19 cellular contexts compared by ENCODE assay signal in the genomic region with DNA sequence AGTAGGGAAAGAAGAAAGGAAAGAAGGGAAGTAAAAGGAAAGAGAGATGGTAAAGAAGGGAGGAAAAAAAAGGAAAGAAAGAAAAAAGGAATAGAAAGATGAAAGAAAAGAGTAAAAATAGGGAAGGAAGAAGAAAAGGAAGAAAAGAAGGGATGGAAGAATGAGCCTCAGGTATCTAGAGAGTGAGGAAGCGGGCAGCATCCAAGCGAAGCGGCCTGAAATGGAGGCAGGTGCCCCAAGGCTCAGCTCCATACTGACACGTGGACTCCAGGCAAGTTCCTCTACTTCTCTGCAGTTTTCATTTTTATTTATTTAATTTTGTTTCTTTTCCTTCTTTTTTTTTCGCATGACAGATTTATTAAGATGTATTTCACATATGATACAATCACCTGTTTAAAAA.
DNase-seq lines count a peak whose midpoint lies in the region; ATAC-seq, FAIRE-seq and TF ChIP-seq lines count a peak whose summit lies in the region.
"Had no signal": no experiment of that assay in that cellular context is flagged by ENCODE, and none has a peak within 500 bp of the region (broad histone marks: within the 10 kb centered on the region; RNA-seq: fewer than 3 reads in every experiment).

No MANE protein-coding gene starts in this region.

- H2AFZ ChIP-seq in K562 (ENCODE audit: low read depth, low read length) (no peak overlapping the region), mesenchymal stem cell (ENCODE audit: low read depth, low read length) (no peak overlapping the region)

- H3K14ac ChIP-seq in mesenchymal stem cell (ENCODE audit: low read length in 2 of 2), result no peak overlapping the region

- no peak overlapping the region for H4K8ac ChIP-seq in mesenchymal stem cell (ENCODE audit: low read length)

- intact Hi-C loops in activated CD8-positive, alpha-beta T cell treated with anti-CD3 and anti-CD28 coated beads for 36 hours (cut with micrococcal nuclease), result no loop called here
- intact Hi-C loops in K562 (cut with micrococcal nuclease), result no loop called here

- H3K9me3 Mint-ChIP-seq in activated CD8-positive, alpha-beta T cell treated with anti-CD3 and anti-CD28 coated beads, Interleukin-2, amount 10 ng/mL, durations not matched to agents 7 days and 5 days (ENCODE audit: insufficient read depth), result no peaks in the 10 kb centered on the region
- no peaks in the 10 kb centered on the region for H3K9me3 Mint-ChIP-seq in activated CD8-positive, alpha-beta T cell treated with anti-CD3 and anti-CD28 coated beads for 36 hours
- H3K9me3 Mint-ChIP-seq in stimulated activated naive CD8-positive, alpha-beta T cell treated with anti-CD3 and anti-CD28 coated beads, Interleukin-15, Interleukin-2, amounts not matched to agents 100 ng/mL and 50 ng/mL, for 24 hours, result no peaks in the 10 kb centered on the region
- H3K9me3 Mint-ChIP-seq in stimulated activated effector memory CD8-positive, alpha-beta T cell treated with anti-CD3 and anti-CD28 coated beads, Interleukin-12 subunit alpha, Interleukin-12 subunit beta, amount 100 ng/mL, for 72 hours, result no peaks in the 10 kb centered on the region

- H3K4ac ChIP-seq in mesenchymal stem cell (ENCODE audit: low read depth in 1 of 2, low read length in 2 of 2), result no peak overlapping the region

- H3K27me3 Mint-ChIP-seq in activated CD8-positive, alpha-beta T cell treated with anti-CD3 and anti-CD28 coated beads, Interleukin-2, amount 10 ng/mL, durations not matched to agents 7 days and 5 days (ENCODE audit: low read depth), result no peaks in the 10 kb centered on the region
- no peaks in the 10 kb centered on the region for H3K27me3 Mint-ChIP-seq in activated CD8-positive, alpha-beta T cell treated with anti-CD3 and anti-CD28 coated beads for 36 hours
- no peaks in the 10 kb centered on the region for H3K27me3 Mint-ChIP-seq in stimulated activated naive CD8-positive, alpha-beta T cell treated with anti-CD3 and anti-CD28 coated beads, Interleukin-15, Interleukin-2, amounts not matched to agents 100 ng/mL and 50 ng/mL, for 24 hours

- in situ Hi-C loops in K562 (cut with MboI), result no loop called here

- peaks cover 52% of the 10 kb centered on the region for H3K36me3 Mint-ChIP-seq in activated CD8-positive, alpha-beta T cell treated with anti-CD3 and anti-CD28 coated beads, Interleukin-2, amount 10 ng/mL, durations not matched to agents 7 days and 5 days (ENCODE audit: low read depth)
- peaks cover 21% of the 10 kb centered on the region for H3K36me3 Mint-ChIP-seq in activated CD8-positive, alpha-beta T cell treated with anti-CD3 and anti-CD28 coated beads for 36 hours (ENCODE audit: low read depth)
- peaks cover 15% of the 10 kb centered on the region for H3K36me3 Mint-ChIP-seq in stimulated activated naive CD8-positive, alpha-beta T cell treated with anti-CD3 and anti-CD28 coated beads, Interleukin-15, Interleukin-2, amounts not matched to agents 100 ng/mL and 50 ng/mL, for 24 hours (ENCODE audit: low read depth)
- peaks cover 53% of the 10 kb centered on the region for H3K36me3 Mint-ChIP-seq in stimulated activated effector memory CD8-positive, alpha-beta T cell treated with anti-CD3 and anti-CD28 coated beads, Interleukin-12 subunit alpha, Interleukin-12 subunit beta, amount 100 ng/mL, for 72 hours

- H3K27ac ChIP-seq in K562 (ENCODE audit: extremely low read depth, low read depth, low read length) (no peak overlapping the region), mesenchymal stem cell (ENCODE audit: low read length, poor library complexity, severe bottlenecking) (no peak overlapping the region)

- no peaks in the 10 kb centered on the region for H4K20me1 ChIP-seq in K562 (replicated peaks; ENCODE audit: control insufficient read depth, insufficient read depth, low read length)

- no peak for TF ChIP-seq RAD21 in K562 (CRISPR knock-in tag; conservative IDR thresholded peaks at IDR 0.05 in 1 of 2, IDR thresholded peaks at IDR 0.05 in 1 of 2)

- H3K4me1 ChIP-seq in K562 (replicated peaks in 1 of 2; ENCODE audit: control insufficient read depth in 2 of 2, insufficient read depth in 2 of 2, low read length in 2 of 2) (no peaks in the 10 kb centered on the region), mesenchymal stem cell (ENCODE audit: control insufficient read depth, insufficient read depth, low read depth, low read length) (no peaks in the 10 kb centered on the region)

- DNase-seq in activated CD8-positive, alpha-beta T cell treated with anti-CD3 and anti-CD28 coated beads, Interleukin-2, amount 10 ng/mL, durations not matched to agents 7 days and 5 days, result no peak
- DNase-seq in activated CD8-positive, alpha-beta T cell treated with anti-CD3 and anti-CD28 coated beads for 36 hours, result no peak
- DNase-seq in stimulated activated naive CD8-positive, alpha-beta T cell treated with anti-CD3 and anti-CD28 coated beads, Interleukin-15, Interleukin-2, amounts not matched to agents 100 U/mL and 50 U/mL, for 24 hours, result no peak
- no peak for DNase-seq in K562 (ENCODE audit: extremely low read depth in 1 of 4, low spot score in 3 of 4)
- no peak for DNase-seq in stimulated activated effector memory CD8-positive, alpha-beta T cell treated with anti-CD3 and anti-CD28 coated beads, Interleukin-12 subunit alpha, Interleukin-12 subunit beta, amount 100 ng/mL, for 72 hours (ENCODE audit: low spot score in 2 of 2)
- no peak for DNase-seq in mesenchymal stem cell
- DNase-seq in RCC 7860 (ENCODE audit: low spot score), result no peak
- DNase-seq: DMS79; GOT3; NCI-H1105; NCI-H1694; NCI-H510A; NCI-H748 treated with DMSO at 0.1 percent for 48 hours; NK-92 treated with Interleukin-12 subunit alpha and Interleukin-12 subunit beta, amount 100 ng/mL, for 24 hours; Right ventricle myocardium superior had no signal

- H2BK120ac ChIP-seq in mesenchymal stem cell (ENCODE audit: low read depth, low read length), result no peak overlapping the region

- ATAC-seq in activated CD8-positive, alpha-beta T cell treated with anti-CD3 and anti-CD28 coated beads, Interleukin-2, amount 10 ng/mL, durations not matched to agents 7 days and 5 days, result no peak
- no peak for ATAC-seq in activated CD8-positive, alpha-beta T cell treated with anti-CD3 and anti-CD28 coated beads for 36 hours
- ATAC-seq in stimulated activated naive CD8-positive, alpha-beta T cell treated with anti-CD3 and anti-CD28 coated beads, Interleukin-15, Interleukin-2, amounts not matched to agents 100 U/mL and 50 U/mL, for 24 hours, result no peak
- no peak for ATAC-seq in K562
- no peak for ATAC-seq in stimulated activated effector memory CD8-positive, alpha-beta T cell treated with anti-CD3 and anti-CD28 coated beads, Interleukin-12 subunit alpha, Interleukin-12 subunit beta, amount 100 ng/mL, for 72 hours
- ATAC-seq: HCT116 had no signal

- H3K27me3 ChIP-seq in K562 (ENCODE audit: control insufficient read depth in 2 of 2, insufficient read depth in 2 of 2, low read length in 2 of 2), result no peaks in the 10 kb centered on the region
- H3K27me3 ChIP-seq in mesenchymal stem cell (ENCODE audit: control insufficient read depth in 1 of 2, insufficient read depth in 1 of 2, low read length in 2 of 2), result no peaks in the 10 kb centered on the region

- no peak overlapping the region for H4K91ac ChIP-seq in mesenchymal stem cell (ENCODE audit: low read length)

- TF ChIP-seq EP300 in K562 (IDR thresholded peaks at IDR 0.05; ENCODE audit: low read length), result no peak

- H3K4me3 ChIP-seq in K562, result no peak overlapping the region
- no peak overlapping the region for H3K4me3 ChIP-seq in mesenchymal stem cell (ENCODE audit: insufficient read depth in 1 of 2, low read depth in 1 of 2, low read length in 2 of 2)

- FAIRE-seq in K562 (lab: Jason Lieb, UNC) (no peak), RCC 7860 (lab: Jason Lieb, UNC) (no peak)
- FAIRE-seq: GM12892, GM18507 had no signal

- no peak overlapping the region for H2BK15ac ChIP-seq in mesenchymal stem cell (ENCODE audit: low read depth, poor library complexity, severe bottlenecking)

- no peak for TF ChIP-seq CTCF in activated CD8-positive, alpha-beta T cell treated with anti-CD3 and anti-CD28 coated beads for 36 hours (IDR thresholded peaks at IDR 0.05)
- no peak for TF ChIP-seq CTCF in K562 (IDR thresholded peaks at IDR 0.05 in 2 of 3, conservative IDR thresholded peaks at IDR 0.05 in 1 of 3; ENCODE audit: insufficient read depth in 2 of 3, low read depth in 1 of 3, low read length in 3 of 3)

- no peaks in the 10 kb centered on the region for H3K79me2 ChIP-seq in K562 (ENCODE audit: control insufficient read depth, insufficient read depth, low read length)

- no peaks in the 10 kb centered on the region for H3K9me1 ChIP-seq in K562 (ENCODE audit: control insufficient read depth, insufficient read depth, low read length)

- H3K9ac ChIP-seq in K562 (ENCODE audit: insufficient read depth in 1 of 2, low read depth in 2 of 2, low read length in 2 of 2) (no peak overlapping the region), mesenchymal stem cell (ENCODE audit: low read length) (no peak overlapping the region)

- no peak overlapping the region for H3K4me3 Mint-ChIP-seq in activated CD8-positive, alpha-beta T cell treated with anti-CD3 and anti-CD28 coated beads, Interleukin-2, amount 10 ng/mL, durations not matched to agents 7 days and 5 days
- H3K4me3 Mint-ChIP-seq in activated CD8-positive, alpha-beta T cell treated with anti-CD3 and anti-CD28 coated beads for 36 hours, result no peak overlapping the region
- H3K4me3 Mint-ChIP-seq in stimulated activated naive CD8-positive, alpha-beta T cell treated with anti-CD3 and anti-CD28 coated beads, Interleukin-15, Interleukin-2, amounts not matched to agents 100 ng/mL and 50 ng/mL, for 24 hours, result no peak overlapping the region
- no peak overlapping the region for H3K4me3 Mint-ChIP-seq in stimulated activated effector memory CD8-positive, alpha-beta T cell treated with anti-CD3 and anti-CD28 coated beads, Interleukin-12 subunit alpha, Interleukin-12 subunit beta, amount 100 ng/mL, for 72 hours

- H3K4me1 Mint-ChIP-seq in activated CD8-positive, alpha-beta T cell treated with anti-CD3 and anti-CD28 coated beads, Interleukin-2, amount 10 ng/mL, durations not matched to agents 7 days and 5 days (ENCODE audit: low read depth), result peaks cover 30% of the 10 kb centered on the region
- H3K4me1 Mint-ChIP-seq in activated CD8-positive, alpha-beta T cell treated with anti-CD3 and anti-CD28 coated beads for 36 hours (ENCODE audit: low read depth), result peaks cover 45% of the 10 kb centered on the region
- H3K4me1 Mint-ChIP-seq in stimulated activated naive CD8-positive, alpha-beta T cell treated with anti-CD3 and anti-CD28 coated beads, Interleukin-15, Interleukin-2, amounts not matched to agents 100 ng/mL and 50 ng/mL, for 24 hours (ENCODE audit: low read depth), result peaks cover 53% of the 10 kb centered on the region
- peaks cover 43% of the 10 kb centered on the region for H3K4me1 Mint-ChIP-seq in stimulated activated effector memory CD8-positive, alpha-beta T cell treated with anti-CD3 and anti-CD28 coated beads, Interleukin-12 subunit alpha, Interleukin-12 subunit beta, amount 100 ng/mL, for 72 hours

- H3K27ac Mint-ChIP-seq in activated CD8-positive, alpha-beta T cell treated with anti-CD3 and anti-CD28 coated beads, Interleukin-2, amount 10 ng/mL, durations not matched to agents 7 days and 5 days, result peak overlapping the region; percentile 11
- no peak overlapping the region for H3K27ac Mint-ChIP-seq in activated CD8-positive, alpha-beta T cell treated with anti-CD3 and anti-CD28 coated beads for 36 hours
- H3K27ac Mint-ChIP-seq in stimulated activated naive CD8-positive, alpha-beta T cell treated with anti-CD3 and anti-CD28 coated beads, Interleukin-15, Interleukin-2, amounts not matched to agents 100 ng/mL and 50 ng/mL, for 24 hours, result peak overlapping the region; percentile 53
- peak overlapping the region; percentile 61 for H3K27ac Mint-ChIP-seq in stimulated activated effector memory CD8-positive, alpha-beta T cell treated with anti-CD3 and anti-CD28 coated beads, Interleukin-12 subunit alpha, Interleukin-12 subunit beta, amount 100 ng/mL, for 72 hours

- POLR2A ChIA-PET in activated CD8-positive, alpha-beta T cell treated with anti-CD3 and anti-CD28 coated beads, Interleukin-2, amount 10 ng/mL, durations not matched to agents 7 days and 5 days (lab: Charles Lee), result no interaction called here
- POLR2A ChIA-PET in activated CD8-positive, alpha-beta T cell treated with anti-CD3 and anti-CD28 coated beads for 36 hours (lab: Charles Lee), result no interaction called here
- POLR2A ChIA-PET in K562 (lab: Yijun Ruan, JAX), result no interaction called here

- no peak overlapping the region for H2BK12ac ChIP-seq in mesenchymal stem cell (ENCODE audit: low read length in 2 of 2)

- H2BK5ac ChIP-seq in mesenchymal stem cell (ENCODE audit: low read depth, low read length, poor library complexity, severe bottlenecking), result no peak overlapping the region

- H3K36me3 ChIP-seq in K562 (ENCODE audit: control insufficient read depth, insufficient read depth, low read length), result no peaks in the 10 kb centered on the region
- H3K36me3 ChIP-seq in mesenchymal stem cell (ENCODE audit: control insufficient read depth in 1 of 2, insufficient read depth in 2 of 2, low read depth in 1 of 2, low read length in 2 of 2), result peaks cover 0 to 35% of the 10 kb centered on the region in 2 experiments

- H3K23ac ChIP-seq in mesenchymal stem cell (ENCODE audit: low read length in 2 of 2), result no peak overlapping the region

- peaks cover 1% of the 10 kb centered on the region for H3K79me1 ChIP-seq in mesenchymal stem cell (replicated peaks; ENCODE audit: low read length, poor library complexity, severe bottlenecking)

- TF ChIP-seq POLR2A in K562 (conservative IDR thresholded peaks at IDR 0.05), result no peak

- no peaks in the 10 kb centered on the region for H3K9me3 ChIP-seq in K562 (replicated peaks; ENCODE audit: control insufficient read depth, insufficient read depth, low read depth, low read length)
- no peaks in the 10 kb centered on the region for H3K9me3 ChIP-seq in mesenchymal stem cell (ENCODE audit: control insufficient read depth, low read length)

- H3K18ac ChIP-seq in mesenchymal stem cell (ENCODE audit: low read depth in 1 of 2, low read length in 2 of 2), result no peak overlapping the region

- H3K4me2 ChIP-seq in K562 (ENCODE audit: insufficient read depth, low read length) (no peak overlapping the region), mesenchymal stem cell (ENCODE audit: low read length, poor library complexity, severe bottlenecking) (no peak overlapping the region)

- no peak overlapping the region for H2AK5ac ChIP-seq in mesenchymal stem cell (ENCODE audit: low read length, severe bottlenecking)

- CTCF ChIA-PET in activated CD8-positive, alpha-beta T cell treated with anti-CD3 and anti-CD28 coated beads, Interleukin-2, amount 10 ng/mL, durations not matched to agents 7 days and 5 days (lab: Charles Lee), result interaction anchor here (1.4 kb wide), 1 partner anchor 13 kb away, joined by 3 read pairs; no protein-coding TSS in a partner anchor
- CTCF ChIA-PET in activated CD8-positive, alpha-beta T cell treated with anti-CD3 and anti-CD28 coated beads for 36 hours (lab: Charles Lee), result interaction anchor here (1.5 kb wide), 1 partner anchor 24 kb away, joined by 3 read pairs; no protein-coding TSS in a partner anchor
- CTCF ChIA-PET in K562 (lab: Yijun Ruan, JAX; ENCODE audit: low intra/inter-chr PET ratio), result no interaction called here

- 0% methylated on average over 5 of the region's 5 CpGs for WGBS in K562 (ENCODE audit: insufficient coverage, low coverage, missing lambda C conversion rate)
- 100% methylated on average over 3 of the region's 5 CpGs for WGBS in mesenchymal stem cell

- no TSS peak for BruUV-seq in K562 (replicated peaks; lab: Mats Ljungman, UMichigan)
